ENCODE assay signal across 8 cellular contexts in genomic region chr17:16491131-16491702, GRCh38. TPM values are rescaled to one million over a fixed set of nuclear protein-coding genes. Genes with fewer than 3 reads are reported as not detected.
DNase-seq lines count a peak whose midpoint lies in the region; ATAC-seq, FAIRE-seq and TF ChIP-seq lines count a peak whose summit lies in the region.

No MANE protein-coding gene starts in this region.

- H3K4me3 ChIP-seq in NT2/D1 (ENCODE audit: insufficient read length, low read depth) (peak overlapping the region; percentile 27), neural cell (ENCODE audit: low read length) (peak overlapping the region; percentile 65)

- H3K27me3 ChIP-seq in NT2/D1 (ENCODE audit: insufficient read depth, insufficient read length) (peaks cover 41% of the 10 kb centered on the region), neural cell (ENCODE audit: insufficient read depth, low read depth, low read length) (peaks cover 25% of the 10 kb centered on the region)

- TF ChIP-seq EP300 in neural cell (conservative IDR thresholded peaks at IDR 0.05; ENCODE audit: poor library complexity, severe bottlenecking), result no peak

- no peak for TF ChIP-seq RAD21 in neural cell (conservative IDR thresholded peaks at IDR 0.05)

- DNase-seq in NT2/D1 (ENCODE audit: low read depth, low spot score) (no peak), ecto neural progenitor cell (ENCODE audit: low spot score) (peak; percentile 71), NCI-H1930 (lab: John Stamatoyannopoulos, UW) (no peak), GM19239 (ENCODE audit: insufficient read length, low spot score) (no peak)

- no peak overlapping the region for H3K4me2 ChIP-seq in neural cell (ENCODE audit: low read length)

- ATAC-seq in HG03521 (IDR thresholded peaks at IDR 0.05; ENCODE audit: unreplicated experiment) (no peak), GM21526 (IDR thresholded peaks at IDR 0.05; ENCODE audit: low FRiP score, unreplicated experiment) (no peak)

- FAIRE-seq in GM19239 (lab: Jason Lieb, UNC), result no peak

- no peak overlapping the region for H2AFZ ChIP-seq in neural cell (ENCODE audit: low read depth, low read length)

- TF ChIP-seq CTCF in neural cell (IDR thresholded peaks at IDR 0.05; ENCODE audit: poor library complexity, severe bottlenecking), result no peak

- H4K20me1 ChIP-seq in neural cell (ENCODE audit: insufficient read depth), result no peaks in the 10 kb centered on the region

- H3K9ac ChIP-seq in ES-I3 (ENCODE audit: low read depth, low read length) (peak overlapping the region; percentile 58), NT2/D1 (ENCODE audit: insufficient read length, low read depth) (no peak overlapping the region), neural cell (ENCODE audit: low read length) (peak overlapping the region; percentile 39)

- H3K9me3 ChIP-seq in ES-I3 (ENCODE audit: control insufficient read depth, insufficient read depth, low read length) (no peaks in the 10 kb centered on the region), NT2/D1 (ENCODE audit: insufficient read depth, low read length) (no peaks in the 10 kb centered on the region), neural cell (ENCODE audit: low read length) (no peaks in the 10 kb centered on the region)

- no peak overlapping the region for H3K27ac ChIP-seq in neural cell (ENCODE audit: low read length)

- no peaks in the 10 kb centered on the region for H3K79me2 ChIP-seq in neural cell (replicated peaks; ENCODE audit: insufficient read depth, low read length)

- H3K9me2 ChIP-seq in neural cell (ENCODE audit: insufficient read depth, low read length), result no peaks in the 10 kb centered on the region

- H3K4me1 ChIP-seq in ES-I3 (ENCODE audit: insufficient read depth, low read length), result peaks cover 30% of the 10 kb centered on the region
- H3K4me1 ChIP-seq in NT2/D1 (ENCODE audit: insufficient read depth, insufficient read length), result peaks cover 19% of the 10 kb centered on the region

- H3F3A ChIP-seq in neural cell (ENCODE audit: insufficient read depth, low read length, poor library complexity, severe bottlenecking), result no peaks in the 10 kb centered on the region

- no peaks in the 10 kb centered on the region for H3K36me3 ChIP-seq in ES-I3 (ENCODE audit: insufficient read depth, low read length)
- H3K36me3 ChIP-seq in NT2/D1 (ENCODE audit: insufficient read depth, insufficient read length, low read length), result no peaks in the 10 kb centered on the region
- no peaks in the 10 kb centered on the region for H3K36me3 ChIP-seq in neural cell (ENCODE audit: insufficient read depth, low read length)

TF ChIP-seq in neural cell, 6 proteins besides CTCF, POLR2A, EP300 and RAD21:
- TF ChIP-seq MXI1 (conservative IDR thresholded peaks at IDR 0.05; ENCODE audit: poor library complexity, severe bottlenecking) (no peak), POLR2AphosphoS5 (IDR thresholded peaks at IDR 0.05) (no peak), TAF1 (IDR thresholded peaks at IDR 0.05; ENCODE audit: low read depth) (no peak), EZH2 (IDR thresholded peaks at IDR 0.05; ENCODE audit: borderline replicate concordance, insufficient read depth, low read length, poor library complexity, severe bottlenecking) (no peak), SMC3 (conservative IDR thresholded peaks at IDR 0.05; ENCODE audit: poor library complexity) (no peak)
- TF ChIP-seq, protein P1, sequence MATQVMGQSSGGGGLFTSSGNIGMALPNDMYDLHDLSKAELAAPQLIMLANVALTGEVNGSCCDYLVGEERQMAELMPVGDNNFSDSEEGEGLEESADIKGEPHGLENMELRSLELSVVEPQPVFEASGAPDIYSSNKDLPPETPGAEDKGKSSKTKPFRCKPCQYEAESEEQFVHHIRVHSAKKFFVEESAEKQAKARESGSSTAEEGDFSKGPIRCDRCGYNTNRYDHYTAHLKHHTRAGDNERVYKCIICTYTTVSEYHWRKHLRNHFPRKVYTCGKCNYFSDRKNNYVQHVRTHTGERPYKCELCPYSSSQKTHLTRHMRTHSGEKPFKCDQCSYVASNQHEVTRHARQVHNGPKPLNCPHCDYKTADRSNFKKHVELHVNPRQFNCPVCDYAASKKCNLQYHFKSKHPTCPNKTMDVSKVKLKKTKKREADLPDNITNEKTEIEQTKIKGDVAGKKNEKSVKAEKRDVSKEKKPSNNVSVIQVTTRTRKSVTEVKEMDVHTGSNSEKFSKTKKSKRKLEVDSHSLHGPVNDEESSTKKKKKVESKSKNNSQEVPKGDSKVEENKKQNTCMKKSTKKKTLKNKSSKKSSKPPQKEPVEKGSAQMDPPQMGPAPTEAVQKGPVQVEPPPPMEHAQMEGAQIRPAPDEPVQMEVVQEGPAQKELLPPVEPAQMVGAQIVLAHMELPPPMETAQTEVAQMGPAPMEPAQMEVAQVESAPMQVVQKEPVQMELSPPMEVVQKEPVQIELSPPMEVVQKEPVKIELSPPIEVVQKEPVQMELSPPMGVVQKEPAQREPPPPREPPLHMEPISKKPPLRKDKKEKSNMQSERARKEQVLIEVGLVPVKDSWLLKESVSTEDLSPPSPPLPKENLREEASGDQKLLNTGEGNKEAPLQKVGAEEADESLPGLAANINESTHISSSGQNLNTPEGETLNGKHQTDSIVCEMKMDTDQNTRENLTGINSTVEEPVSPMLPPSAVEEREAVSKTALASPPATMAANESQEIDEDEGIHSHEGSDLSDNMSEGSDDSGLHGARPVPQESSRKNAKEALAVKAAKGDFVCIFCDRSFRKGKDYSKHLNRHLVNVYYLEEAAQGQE (IDR thresholded peaks at IDR 0.05; ENCODE audit: borderline replicate concordance), result no peak

RNA-seq across cellular contexts. Expression of gene LRRC75A, which starts 0.8 kb away (rescaled TPM):
- 0.20 and 0.53 TPM in 2 replicates for polyA plus RNA-seq in neural cell
- polyA minus RNA-seq in neural cell, result 1.5 and 2.0 TPM in 2 replicates
